ENCODE assay signal across 8 cellular contexts in the genomic region with DNA sequence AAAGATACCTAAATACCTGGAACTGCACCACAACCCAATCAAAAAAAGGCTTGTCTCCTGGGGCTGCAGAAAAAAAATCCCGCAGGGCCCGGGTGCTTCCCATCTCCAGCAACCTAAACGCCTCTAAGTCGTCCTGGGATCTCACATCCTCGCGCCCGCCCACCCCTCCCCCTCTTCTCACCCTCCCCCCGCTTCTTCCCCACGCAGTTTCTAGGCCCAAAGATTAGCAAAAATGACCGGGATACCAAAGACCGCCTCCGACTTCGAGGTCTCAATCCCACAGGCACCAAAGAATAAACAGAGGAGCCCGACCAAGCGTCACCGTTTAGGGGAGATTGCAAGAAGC. TPM values are rescaled to one million over a fixed set of nuclear protein-coding genes. Genes with fewer than 3 reads are reported as not detected.
DNase-seq lines count a peak whose midpoint lies in the region; ATAC-seq and TF ChIP-seq lines count a peak whose summit lies in the region.

No MANE protein-coding gene starts in this region.

- H3K9ac ChIP-seq in BLaER1 treated with 17β-estradiol and CSF1 and Interleukin-3, amounts not matched to agents 10 nM and 100 nM, result peak overlapping the region; percentile 68 to 98 (median 97)

- no peak for TF ChIP-seq CTCF in fibroblast of villous mesenchyme (IDR thresholded peaks at IDR 0.05; ENCODE audit: insufficient read depth, low read depth, low read length)
- TF ChIP-seq CTCF in omental fat pad (IDR thresholded peaks at IDR 0.05), result no peak

- H3K36me3 ChIP-seq in BLaER1 treated with 17β-estradiol and CSF1 and Interleukin-3, amounts not matched to agents 10 nM and 100 nM, result peaks cover 0 to 11% (median 0%) of the 10 kb centered on the region in 11 experiments; a peak in 9 of 22 replicates

- H3K9me3 ChIP-seq in BLaER1 treated with 17β-estradiol and CSF1 and Interleukin-3, amounts not matched to agents 10 nM and 100 nM (replicated peaks in 1 of 11), result peaks cover 0 to 6% (median 0%) of the 10 kb centered on the region in 11 experiments; a peak in 2 of 22 replicates

- DNase-seq in HEK293T (ENCODE audit: extremely low spot score), result peak; percentile 38
- peak; percentile 33 for DNase-seq in UCSD-AML1 (lab: John Stamatoyannopoulos, UW; ENCODE audit: unreplicated experiment)
- DNase-seq in fibroblast of villous mesenchyme (ENCODE audit: low read depth), result peak; percentile 31
- DNase-seq in omental fat pad (ENCODE audit: low spot score), result no peak
- DNase-seq in OCI-M2 (lab: John Stamatoyannopoulos, UW; ENCODE audit: unreplicated experiment), result no peak
- DNase-seq in NCI-H2081 (lab: John Stamatoyannopoulos, UW), result no peak

- peaks cover 0 to 23% (median 7%) of the 10 kb centered on the region in 10 experiments; a peak in 9 of 20 replicates for H3K4me1 ChIP-seq in BLaER1 treated with 17β-estradiol and CSF1 and Interleukin-3, amounts not matched to agents 10 nM and 100 nM

- POLR2A ChIA-PET in HEK293T (lab: Yijun Ruan, JAX), result no interaction called here

- H3K27me3 ChIP-seq in BLaER1 treated with 17β-estradiol and CSF1 and Interleukin-3, amounts not matched to agents 10 nM and 100 nM, result peaks cover 12 to 46% (median 33%) of the 10 kb centered on the region in 11 experiments; a peak in 19 of 22 replicates

- peaks cover 20 to 49% (median 46%) of the 10 kb centered on the region in 11 experiments; a peak in 21 of 22 replicates for H4K20me1 ChIP-seq in BLaER1 treated with 17β-estradiol and CSF1 and Interleukin-3, amounts not matched to agents 10 nM and 100 nM

- peak; percentile 24 for ATAC-seq in omental fat pad (ENCODE audit: low FRiP score)
- ATAC-seq in HG03378 (IDR thresholded peaks at IDR 0.05; ENCODE audit: unreplicated experiment), result no peak

- peak overlapping the region; percentile 62 to 77 (median 70) for H3K4me3 ChIP-seq in BLaER1 treated with 17β-estradiol and CSF1 and Interleukin-3, amounts not matched to agents 10 nM and 100 nM
- H3K4me3 ChIP-seq in fibroblast of villous mesenchyme (ENCODE audit: low read depth, low read length), result peak overlapping the region; percentile 75

- peak overlapping the region in 10 of 11 experiments; percentile 95 to 98 (median 97); a peak in 19 of 22 replicates for H3K27ac ChIP-seq in BLaER1 treated with 17β-estradiol and CSF1 and Interleukin-3, amounts not matched to agents 10 nM and 100 nM

- CTCF ChIA-PET in HEK293T (lab: Yijun Ruan, JAX), result no interaction called here

- peak overlapping the region; percentile 61 to 78 (median 72); a peak in 21 of 22 replicates for H3K4me2 ChIP-seq in BLaER1 treated with 17β-estradiol and CSF1 and Interleukin-3, amounts not matched to agents 10 nM and 100 nM

TF ChIP-seq in HEK293T, 16 proteins besides CTCF, POLR2A, EP300 and RAD21:
- no peak for TF ChIP-seq NFRKB (IDR thresholded peaks at IDR 0.05)
- TF ChIP-seq TARDBP (IDR thresholded peaks at IDR 0.05), result no peak
- TF ChIP-seq ELF4 (IDR thresholded peaks at IDR 0.05), result no peak
- TF ChIP-seq BHLHE40 (IDR thresholded peaks at IDR 0.05; ENCODE audit: borderline replicate concordance), result no peak
- no peak for TF ChIP-seq L3MBTL2 (conservative IDR thresholded peaks at IDR 0.05)
- no peak for TF ChIP-seq FOXM1 (IDR thresholded peaks at IDR 0.05; ENCODE audit: borderline replicate concordance)

RNA-seq across cellular contexts. Expression of a gene that starts 0.6 kb away (rescaled TPM):
- total RNA-seq in fibroblast of villous mesenchyme (77.0 and 92.8 TPM in 2 replicates), omental fat pad (10 to 100 TPM; 62.6 to 93.6 (median 70.7) TPM)

Comparison
In these comparisons a context has a peak if more than half of its experiments do, and no peak if none do; other contexts are left out.
1. DNase-seq: peak in HEK293T (single experiment), UCSD-AML1 (single experiment) and fibroblast of villous mesenchyme (single experiment); none in omental fat pad (single experiment), OCI-M2 (single experiment) and NCI-H2081 (0 of 2).